In genomic region chr1:93681549-93682412, GRCh38 we compare ENCODE assay signal across 8 cellular contexts. TPM values are rescaled to one million over a fixed set of nuclear protein-coding genes. Genes with fewer than 3 reads are reported as not detected.
DNase-seq lines count a peak whose midpoint lies in the region; ATAC-seq and TF ChIP-seq lines count a peak whose summit lies in the region.

Gene BCAR3 (minus strand): TSS chr1:93681837. CDS start chr1:93674930, 6,907 bp downstream.

- H3F3A ChIP-seq in SK-N-SH (replicated peaks; ENCODE audit: insufficient read depth): peaks cover 41% of the 10 kb centered on the region

- H3K4me2 ChIP-seq in SK-N-SH: peak within 1 kb of the TSS; percentile 81

- TF ChIP-seq EP300 in SK-N-SH (IDR thresholded peaks at IDR 0.05; ENCODE audit: borderline replicate concordance in 1 of 2, low read depth in 1 of 2, low read length in 1 of 2): peak in 1 of 2 experiments; percentile 27; a peak in 1 of 4 replicates
- TF ChIP-seq EP300 in suprapubic skin (IDR thresholded peaks at IDR 0.05): no peak

- intact Hi-C loops in lower lobe of right lung (cut with DNase I): no loop called here

- DNase-seq in activated CD4-positive, CD25-positive, alpha-beta regulatory T cell (lab: John Stamatoyannopoulos, UW): no peak
- no peak for DNase-seq in Jurkat, Clone E6-1 (ENCODE audit: low read depth, low spot score)
- peak; percentile 89 for DNase-seq in SK-N-SH
- DNase-seq in effector memory CD4-positive, alpha-beta T cell: no peak
- peak; percentile 85 for DNase-seq in lower lobe of right lung
- no peak for DNase-seq in suprapubic skin (ENCODE audit: low spot score in 2 of 2)

- no peak within 1 kb of the TSS for H2AFZ ChIP-seq in SK-N-SH (ENCODE audit: low read depth)

- peak; percentile 44 to 52 for ATAC-seq in activated CD4-positive, CD25-positive, alpha-beta regulatory T cell treated with anti-CD3 and anti-CD28 coated beads, Interleukin-2, amount 50 U/mL, for 24 hours
- ATAC-seq in GM21576 (IDR thresholded peaks at IDR 0.05; ENCODE audit: unreplicated experiment) (peak; percentile 56), lower lobe of right lung (peak; percentile 90 to 92)

- TF ChIP-seq CTCF in SK-N-SH (IDR thresholded peaks at IDR 0.05) (peak; percentile 27), lower lobe of right lung (IDR thresholded peaks at IDR 0.05) (peak; percentile 51), suprapubic skin (IDR thresholded peaks at IDR 0.05) (peak in 1 of 2 donors; percentile 26)

- H3K36me3 ChIP-seq in SK-N-SH (replicated peaks in 1 of 2; ENCODE audit: control insufficient read depth in 1 of 2, insufficient read depth in 2 of 2, low read length in 1 of 2): peaks cover 6 to 13% of the 10 kb centered on the region in 2 experiments
- H3K36me3 ChIP-seq in effector memory CD4-positive, alpha-beta T cell (ENCODE audit: control insufficient read depth, insufficient read depth, low read length): no peaks in the 10 kb centered on the region
- no peaks in the 10 kb centered on the region for H3K36me3 ChIP-seq in lower lobe of right lung
- H3K36me3 ChIP-seq in suprapubic skin: no peaks in the 10 kb centered on the region

- H3K4me3 ChIP-seq in Jurkat, Clone E6-1 (ENCODE audit: low read length): peak within 1 kb of the TSS; percentile 48
- H3K4me3 ChIP-seq in SK-N-SH (ENCODE audit: low read depth in 2 of 2, low read length in 1 of 2) (peak within 1 kb of the TSS; percentile 75 to 86), lower lobe of right lung (peak within 1 kb of the TSS; percentile 87), suprapubic skin (peak within 1 kb of the TSS; percentile 81)
- peak within 1 kb of the TSS; percentile 50 for H3K4me3 ChIP-seq in effector memory CD4-positive, alpha-beta T cell (ENCODE audit: insufficient read depth, low read depth, low read length, poor library complexity, severe bottlenecking)

- H3K9me3 ChIP-seq in SK-N-SH (no peaks in the 10 kb centered on the region), lower lobe of right lung (no peaks in the 10 kb centered on the region), suprapubic skin (no peaks in the 10 kb centered on the region)
- H3K9me3 ChIP-seq in effector memory CD4-positive, alpha-beta T cell (ENCODE audit: control insufficient read depth, low read length): no peaks in the 10 kb centered on the region

- POLR2A ChIA-PET in SK-N-SH (lab: Yijun Ruan, JAX): interaction anchor here (0.6 to 1.4 kb wide), 6 partner anchors 8 to 311 kb away, joined by 3 to 5 read pairs (median 3); no protein-coding TSS in a partner anchor

- H3K27me3 ChIP-seq in SK-N-SH (ENCODE audit: insufficient read depth): no peaks in the 10 kb centered on the region
- peaks cover 7% of the 10 kb centered on the region for H3K27me3 ChIP-seq in effector memory CD4-positive, alpha-beta T cell (replicated peaks; ENCODE audit: control insufficient read depth, insufficient read depth, low read length, poor library complexity, severe bottlenecking)
- H3K27me3 ChIP-seq in lower lobe of right lung (ENCODE audit: low read depth): no peaks in the 10 kb centered on the region
- no peaks in the 10 kb centered on the region for H3K27me3 ChIP-seq in suprapubic skin

- H3K4me1 ChIP-seq in SK-N-SH (ENCODE audit: control insufficient read depth in 1 of 2, insufficient read depth in 2 of 2, low read depth in 1 of 2, low read length in 1 of 2) (peaks cover 19% of the 10 kb centered on the region in 2 experiments; a peak in 3 of 4 replicates), lower lobe of right lung (peaks cover 39% of the 10 kb centered on the region), suprapubic skin (peaks cover 31% of the 10 kb centered on the region)
- peaks cover 9% of the 10 kb centered on the region for H3K4me1 ChIP-seq in effector memory CD4-positive, alpha-beta T cell (ENCODE audit: control insufficient read depth, insufficient read depth, low read length, poor library complexity, severe bottlenecking)

- 15% methylated on average over 25 of the region's 75 CpGs for WGBS in SK-N-SH (ENCODE audit: low lambda C conversion rate)
- WGBS in suprapubic skin: 4% methylated on average over 36 of the region's 75 CpGs

- TF ChIP-seq RAD21 in SK-N-SH (IDR thresholded peaks at IDR 0.05; ENCODE audit: low read length): peak; percentile 44

- peak in 1 of 2 donors; percentile 29 for TF ChIP-seq POLR2A in suprapubic skin (IDR thresholded peaks at IDR 0.05)

- CTCF ChIA-PET in SK-N-SH (lab: Yijun Ruan, JAX): interaction anchor here (0.6 to 7.1 kb wide), 17 partner anchors 10 to 245 kb away, joined by 3 to 61 read pairs (median 5); no protein-coding TSS in a partner anchor

- peaks cover 67% of the 10 kb centered on the region for H3K79me2 ChIP-seq in SK-N-SH (ENCODE audit: insufficient read depth)

- peak within 1 kb of the TSS; percentile 86 to 95 for H3K27ac ChIP-seq in SK-N-SH (ENCODE audit: low read depth in 2 of 2, low read length in 1 of 2)
- H3K27ac ChIP-seq in effector memory CD4-positive, alpha-beta T cell (ENCODE audit: insufficient read depth, low read length, poor library complexity, severe bottlenecking): no peak within 1 kb of the TSS
- peak within 1 kb of the TSS; percentile 92 for H3K27ac ChIP-seq in lower lobe of right lung
- H3K27ac ChIP-seq in suprapubic skin: peak within 1 kb of the TSS; percentile 90

- H3K9me2 ChIP-seq in SK-N-SH: no peaks in the 10 kb centered on the region

- H3K9ac ChIP-seq in SK-N-SH: peak within 1 kb of the TSS; percentile 96

- peaks cover 29% of the 10 kb centered on the region for H4K20me1 ChIP-seq in SK-N-SH (ENCODE audit: insufficient read depth)

TF ChIP-seq in SK-N-SH, 30 proteins besides CTCF, POLR2A, EP300 and RAD21 (continues in another document):
- TF ChIP-seq MXI1 (IDR thresholded peaks at IDR 0.05; ENCODE audit: low read depth, low read length) (no peak), NRF1 (IDR thresholded peaks at IDR 0.05; ENCODE audit: low read depth, low read length) (no peak), SIN3A (IDR thresholded peaks at IDR 0.05; ENCODE audit: borderline replicate concordance, low read depth, low read length) (peak; percentile 80; the same call in 1 of the 2 replicates), MAX (IDR thresholded peaks at IDR 0.05; ENCODE audit: low read depth) (peak; percentile 50; the same call in 1 of the 2 replicates), GATA2 (CRISPR knock-in tag; IDR thresholded peaks at IDR 0.05) (no peak), TAF1 (IDR thresholded peaks at IDR 0.05; ENCODE audit: borderline replicate concordance, low read depth, low read length) (peak; percentile 78), REST (IDR thresholded peaks at IDR 0.05; ENCODE audit: low read depth, low read length) (peak; percentile 63; the same call in 1 of the 2 replicates), MEF2A (IDR thresholded peaks at IDR 0.05; ENCODE audit: borderline replicate concordance, low read depth) (no peak), ELF1 (IDR thresholded peaks at IDR 0.05) (0 out of 2 replicates have a peak, but pooled peaks have one; percentile 26), TEAD4 (IDR thresholded peaks at IDR 0.05; ENCODE audit: borderline replicate concordance, insufficient read depth) (no peak), RXRA (IDR thresholded peaks at IDR 0.05; ENCODE audit: borderline replicate concordance, low read depth) (0 out of 2 replicates have a peak, but pooled peaks have one; percentile 29), FOSL2 (IDR thresholded peaks at IDR 0.05; ENCODE audit: borderline replicate concordance, low read depth) (no peak), NFIC (IDR thresholded peaks at IDR 0.05; ENCODE audit: borderline replicate concordance) (peak; percentile 24; the same call in 1 of the 2 replicates), RCOR1 (IDR thresholded peaks at IDR 0.05; ENCODE audit: low read length) (no peak), IRF3 (IDR thresholded peaks at IDR 0.05; ENCODE audit: low read depth, low read length) (no peak)

RNA-seq across cellular contexts. Expression of gene BCAR3, which starts in this region (rescaled TPM):
- polyA plus RNA-seq in Jurkat, Clone E6-1 (2012; ENCODE audit: insufficient read depth, insufficient read length): 2.6 TPM
- 49.2 and 58.4 TPM in 2 replicates for polyA plus RNA-seq in SK-N-SH (2012; rRNA removed)
- 40.2 and 48.4 TPM in 2 replicates for polyA plus RNA-seq in SK-N-SH (2012; cell fraction: cytosol; rRNA removed)
- 59.5 and 69.2 TPM in 2 replicates for polyA plus RNA-seq in SK-N-SH (2012; cell fraction: nucleus; rRNA removed)
- total RNA-seq in lower lobe of right lung (24.9 TPM), suprapubic skin (10 to 100 TPM; 15.9 to 49.6 (median 30.8) TPM)

Comparison
In these comparisons a context has a peak if more than half of its experiments do, and no peak if none do; other contexts are left out.
1. DNase-seq: peak in SK-N-SH (single experiment) and lower lobe of right lung (single experiment); none in activated CD4-positive, CD25-positive, alpha-beta regulatory T cell (0 of 4), Jurkat, Clone E6-1 (single experiment), effector memory CD4-positive, alpha-beta T cell (0 of 3) and suprapubic skin (0 of 2).
2. Peak in every context shown above with its lines, with median percentiles within 50 percentile points of each other: ATAC-seq and H3K4me3 ChIP-seq.